ENCODE assay signal across 24 cellular contexts in genomic region chr6:123182998-123183397, GRCh38.
DNase-seq lines count a peak whose midpoint lies in the region; ATAC-seq and TF ChIP-seq lines count a peak whose summit lies in the region.
"Had no signal": no experiment of that assay in that cellular context is flagged by ENCODE, and none has a peak within 500 bp of the region (broad histone marks: within the 10 kb centered on the region; RNA-seq: fewer than 3 reads in every experiment).

No MANE protein-coding gene starts in this region.

- no peaks in the 10 kb centered on the region for H3K4me1 Mint-ChIP-seq in activated CD4-positive, alpha-beta memory T cell treated with anti-CD3 and anti-CD28 coated beads, Interleukin-2, amount 10 ng/mL, durations not matched to agents 7 days and 5 days
- H3K4me1 Mint-ChIP-seq in activated T-cell treated with anti-CD3 and anti-CD28 coated beads, Interleukin-2, amount 50 U/mL, for 24 hours (ENCODE audit: low read depth) = no peaks in the 10 kb centered on the region
- H3K4me1 Mint-ChIP-seq: CD14-positive monocyte; CD4-positive, alpha-beta memory T cell; CD4-positive, CD25-positive, alpha-beta regulatory T cell; CD8-positive, alpha-beta memory T cell had no signal

- no peak for ATAC-seq in Right ventricle myocardium inferior
- no peak for ATAC-seq in left lobe of liver
- ATAC-seq: A549, GM12878 had no signal

- no peaks in the 10 kb centered on the region for H3K27me3 ChIP-seq in left ventricle myocardium inferior (ENCODE audit: low read depth)
- H3K27me3 ChIP-seq: BE2C, BLaER1 had no signal

- CTCF ChIA-PET in activated CD4-positive, alpha-beta memory T cell treated with anti-CD3 and anti-CD28 coated beads, Interleukin-2, amount 10 ng/mL, durations not matched to agents 7 days and 5 days (lab: Charles Lee) = interaction anchor here (0.7 kb wide), 1 partner anchor 62 kb away, joined by 4 read pairs; no protein-coding TSS in a partner anchor

- H3K9me3 Mint-ChIP-seq in activated CD4-positive, alpha-beta memory T cell treated with anti-CD3 and anti-CD28 coated beads, Interleukin-2, amount 10 ng/mL, durations not matched to agents 7 days and 5 days = peaks cover 10% of the 10 kb centered on the region
- H3K9me3 Mint-ChIP-seq in activated T-cell treated with anti-CD3 and anti-CD28 coated beads, Interleukin-2, amount 50 U/mL, for 24 hours = peaks cover 8% of the 10 kb centered on the region

- DNase-seq in Right ventricle myocardium inferior (ENCODE audit: missing footprints) = peak; percentile 62
- DNase-seq in left ventricle myocardium inferior = no peak
- peak; percentile 38 for DNase-seq in left lobe of liver (ENCODE audit: low spot score)
- peak; percentile 57 for DNase-seq in posterior vena cava (ENCODE audit: low spot score)
- no peak for DNase-seq in activated CD4-positive, alpha-beta memory T cell treated with anti-CD3 and anti-CD28 coated beads, Interleukin-2, amount 10 ng/mL, durations not matched to agents 7 days and 5 days
- DNase-seq in activated T-cell treated with anti-CD3 and anti-CD28 coated beads, Interleukin-2, amount 50 U/mL, for 24 hours = no peak
- DNase-seq: BE2C; C1 segment of cervical spinal cord; CD4-positive, alpha-beta memory T cell; CD4-positive, CD25-positive, alpha-beta regulatory T cell; CD8-positive, alpha-beta memory T cell; COR-L47; DMS 273 treated with DMSO at 0.1 percent for 48 hours; DMS153; DMS53; DMS79; DND-41; EL; GDM1 had no signal

- H3K4me3 ChIP-seq in left ventricle myocardium inferior = no peak overlapping the region
- H3K4me3 ChIP-seq: A549, BLaER1, GM12878 had no signal

- H3K36me3 Mint-ChIP-seq in activated CD4-positive, alpha-beta memory T cell treated with anti-CD3 and anti-CD28 coated beads, Interleukin-2, amount 10 ng/mL, durations not matched to agents 7 days and 5 days (ENCODE audit: low read depth) = no peaks in the 10 kb centered on the region
- no peaks in the 10 kb centered on the region for H3K36me3 Mint-ChIP-seq in activated T-cell treated with anti-CD3 and anti-CD28 coated beads, Interleukin-2, amount 50 U/mL, for 24 hours (ENCODE audit: low read depth)
- H3K36me3 Mint-ChIP-seq: CD14-positive monocyte; CD4-positive, alpha-beta memory T cell; CD4-positive, CD25-positive, alpha-beta regulatory T cell; CD8-positive, alpha-beta memory T cell had no signal

- no peak overlapping the region for H3K27ac Mint-ChIP-seq in activated CD4-positive, alpha-beta memory T cell treated with anti-CD3 and anti-CD28 coated beads, Interleukin-2, amount 10 ng/mL, durations not matched to agents 7 days and 5 days
- no peak overlapping the region for H3K27ac Mint-ChIP-seq in activated T-cell treated with anti-CD3 and anti-CD28 coated beads, Interleukin-2, amount 50 U/mL, for 24 hours
- H3K27ac Mint-ChIP-seq: CD14-positive monocyte; CD4-positive, alpha-beta memory T cell; CD4-positive, CD25-positive, alpha-beta regulatory T cell; CD8-positive, alpha-beta memory T cell had no signal

- POLR2A ChIA-PET in activated CD4-positive, alpha-beta memory T cell treated with anti-CD3 and anti-CD28 coated beads, Interleukin-2, amount 10 ng/mL, durations not matched to agents 7 days and 5 days (lab: Charles Lee) = no interaction called here

- H3K27me3 Mint-ChIP-seq in activated CD4-positive, alpha-beta memory T cell treated with anti-CD3 and anti-CD28 coated beads, Interleukin-2, amount 10 ng/mL, durations not matched to agents 7 days and 5 days = no peaks in the 10 kb centered on the region
- no peaks in the 10 kb centered on the region for H3K27me3 Mint-ChIP-seq in activated T-cell treated with anti-CD3 and anti-CD28 coated beads, Interleukin-2, amount 50 U/mL, for 24 hours
- H3K27me3 Mint-ChIP-seq: CD4-positive, alpha-beta memory T cell; CD4-positive, CD25-positive, alpha-beta regulatory T cell; CD8-positive, alpha-beta memory T cell had no signal

- intact Hi-C loops in Right ventricle myocardium inferior (cut with DNase I) (no loop called here), left ventricle myocardium inferior (cut with micrococcal nuclease) (no loop called here), posterior vena cava (cut with DNase I) (no loop called here)

- H3K4me1 ChIP-seq in left ventricle myocardium inferior = no peaks in the 10 kb centered on the region
- H3K4me1 ChIP-seq: A549, BE2C, BLaER1 had no signal

- H3K27ac ChIP-seq in left ventricle myocardium inferior (replicated peaks) = no peak overlapping the region
- H3K27ac ChIP-seq: 22Rv1, A549, BLaER1 had no signal

- peaks cover 25% of the 10 kb centered on the region for H3K9me3 ChIP-seq in left ventricle myocardium inferior (replicated peaks)
- H3K9me3 ChIP-seq: A549, BE2C had no signal

- TF ChIP-seq CTCF in left ventricle myocardium inferior (IDR thresholded peaks at IDR 0.05; ENCODE audit: borderline replicate concordance) = no peak

- no peaks in the 10 kb centered on the region for H3K36me3 ChIP-seq in left ventricle myocardium inferior
- H3K36me3 ChIP-seq: BE2C, BLaER1 had no signal

- H3K4me3 Mint-ChIP-seq in activated CD4-positive, alpha-beta memory T cell treated with anti-CD3 and anti-CD28 coated beads, Interleukin-2, amount 10 ng/mL, durations not matched to agents 7 days and 5 days = no peak overlapping the region
- H3K4me3 Mint-ChIP-seq in activated T-cell treated with anti-CD3 and anti-CD28 coated beads, Interleukin-2, amount 50 U/mL, for 24 hours = no peak overlapping the region
- H3K4me3 Mint-ChIP-seq: CD14-positive monocyte; CD4-positive, alpha-beta memory T cell; CD4-positive, CD25-positive, alpha-beta regulatory T cell; CD8-positive, alpha-beta memory T cell had no signal

Comparison
In these comparisons a context has a peak if more than half of its experiments do, and no peak if none do; other contexts are left out.
1. DNase-seq: peak in Right ventricle myocardium inferior (single experiment), left lobe of liver (single experiment) and posterior vena cava (single experiment); none in left ventricle myocardium inferior (single experiment), activated CD4-positive, alpha-beta memory T cell treated with anti-CD3 and anti-CD28 coated beads, Interleukin-2, amount 10 ng/mL, durations not matched to agents 7 days and 5 days (single experiment) and activated T-cell treated with anti-CD3 and anti-CD28 coated beads, Interleukin-2, amount 50 U/mL, for 24 hours (single experiment).